ENCODE assay signal across 27 cellular contexts in genomic region chr11:16216831-16217230, GRCh38.
"Had no signal": no experiment of that assay in that cellular context is flagged by ENCODE, and none has a peak within 500 bp of the region (broad histone marks: within the 10 kb centered on the region; RNA-seq: fewer than 3 reads in every experiment).

No MANE protein-coding gene starts in this region.

- ATAC-seq: activated CD8-positive, alpha-beta memory T cell treated with anti-CD3 and anti-CD28 coated beads, Interleukin-2, amount 10 ng/mL, durations not matched to agents 7 days and 5 days; activated CD8-positive, alpha-beta T cell treated with anti-CD3 and anti-CD28 coated beads, Interleukin-2, amount 10 ng/mL, durations not matched to agents 7 days and 5 days; activated naive CD8-positive, alpha-beta T cell treated with anti-CD3 and anti-CD28 coated beads, Interleukin-2, amount 50 U/mL, for 24 hours had no signal

- H3K36me3 ChIP-seq: ascending aorta, cardiac muscle cell had no signal

- H3K9me3 ChIP-seq: ascending aorta had no signal

- H3K4me3 ChIP-seq: ascending aorta, cardiac muscle cell had no signal

- DNase-seq: activated B cell treated with CpG ODN at 0.5 μM for 24 hours; activated CD4-positive, alpha-beta memory T cell treated with anti-CD3 and anti-CD28 coated beads, Interleukin-2, amount 10 ng/mL, durations not matched to agents 7 days and 5 days; activated CD4-positive, alpha-beta T cell treated with anti-CD3 and anti-CD28 coated beads for 4 hours; activated CD4-positive, alpha-beta T cell treated with anti-CD3 and anti-CD28 coated beads, Interleukin-2, amount 10 ng/mL, durations not matched to agents 24 days and 14 days; activated CD4-positive, alpha-beta T cell treated with anti-CD3 and anti-CD28 coated beads, Interleukin-2, amount 50 U/mL, for 48 hours; activated CD4-positive, CD25-positive, alpha-beta regulatory T cell treated with anti-CD3 and anti-CD28 coated beads, Interleukin-2, amount 50 U/mL, for 72 hours; activated CD8-positive, alpha-beta memory T cell treated with anti-CD3 and anti-CD28 coated beads for 24 hours; activated CD8-positive, alpha-beta memory T cell treated with anti-CD3 and anti-CD28 coated beads, Interleukin-2, amount 10 ng/mL, durations not matched to agents 7 days and 5 days; activated CD8-positive, alpha-beta memory T cell treated with anti-CD3 and anti-CD28 coated beads, Interleukin-2, amount 50 U/mL, for 48 hours; activated CD8-positive, alpha-beta T cell treated with anti-CD3 and anti-CD28 coated beads, Interleukin-2, amount 10 ng/mL, durations not matched to agents 7 days and 5 days; activated effector memory CD4-positive, alpha-beta T cell treated with Interleukin-2 at 50 U/mL for 16 hours; activated gamma-delta T cell; activated naive CD4-positive, alpha-beta T cell treated with anti-CD3 and anti-CD28 coated beads, Interleukin-2, amount 10 ng/mL, durations not matched to agents 7 days and 5 days; activated naive CD4-positive, alpha-beta T cell treated with Interleukin-2 at 50 U/mL for 16 hours; activated naive CD8-positive, alpha-beta T cell treated with anti-CD3 and anti-CD28 coated beads, Interleukin-2, amount 10 ng/mL, durations not matched to agents 7 days and 5 days; activated naive CD8-positive, alpha-beta T cell treated with anti-CD3 and anti-CD28 coated beads, Interleukin-2, amount 50 U/mL, for 24 hours; activated T-cell treated with anti-CD3 and anti-CD28 coated beads, Interleukin-2, amount 50 U/mL, for 24 hours; activated T-cell treated with anti-CD3 and anti-CD28 coated beads, Interleukin-2, amount 50 U/mL, for 48 hours; amygdala; anterior cingulate cortex; caudate nucleus; cerebellar nuclear complex; T-helper 2 cell; T-helper 9 cell had no signal

- H3K27ac ChIP-seq: ascending aorta, cardiac muscle cell, VCaP had no signal
